Comparison of ENCODE assay signal across 16 cellular contexts in genomic region chr3:69691860-69692259, GRCh38. TPM values are rescaled to one million over a fixed set of nuclear protein-coding genes. Genes with fewer than 3 reads are reported as not detected.
"Had no signal": no experiment of that assay in that cellular context is flagged by ENCODE, and none has a peak within 500 bp of the region (broad histone marks: within the 10 kb centered on the region; RNA-seq: fewer than 3 reads in every experiment).

No MANE protein-coding gene starts in this region.

- DNase-seq: activated CD4-positive, alpha-beta T cell treated with anti-CD3 and anti-CD28 coated beads for 4 hours; activated CD8-positive, alpha-beta memory T cell treated with anti-CD3 and anti-CD28 coated beads, Interleukin-2, amount 50 U/mL, for 4 hours; activated CD8-positive, alpha-beta T cell treated with anti-CD3 and anti-CD28 coated beads for 36 hours; activated effector memory CD4-positive, alpha-beta T cell treated with anti-CD3 and anti-CD28 coated beads, Interleukin-2, amount 50 U/mL, for 16 hours; activated T-cell treated with anti-CD3 and anti-CD28 coated beads, Interleukin-2, amount 50 U/mL, for 48 hours; effector memory CD4-positive, alpha-beta T cell; left ventricle myocardium inferior; naive thymus-derived CD4-positive, alpha-beta T cell; stimulated activated CD4-positive, alpha-beta T cell treated with anti-CD3 and anti-CD28 coated beads, Interleukin-4, amount 100 ng/mL, for 4 hours; stimulated activated CD8-positive, alpha-beta memory T cell treated with anti-CD3 and anti-CD28 coated beads, Interleukin-4, amount 100 ng/mL, for 48 hours; stimulated activated naive CD4-positive, alpha-beta T cell treated with Interleukin-2 at 50 U/mL for 16 hours had no signal

- ATAC-seq: activated CD8-positive, alpha-beta T cell treated with anti-CD3 and anti-CD28 coated beads for 36 hours; naive thymus-derived CD4-positive, alpha-beta T cell had no signal

- H3K27me3 ChIP-seq: body of pancreas, hepatocyte had no signal

- H3K79me2 ChIP-seq: hepatocyte, parathyroid adenoma had no signal

- H3K9ac ChIP-seq: parathyroid adenoma had no signal

- H3K27ac ChIP-seq: body of pancreas, hepatocyte, left ventricle myocardium inferior, parathyroid adenoma had no signal

- FAIRE-seq: TTC549 had no signal

- H3K9me3 ChIP-seq: body of pancreas, left ventricle myocardium inferior, mucosa of descending colon had no signal

- H3K4me3 ChIP-seq: body of pancreas, hepatocyte, left ventricle myocardium inferior, mucosa of descending colon had no signal

- H3K4me1 ChIP-seq: body of pancreas had no signal

- H3K36me3 ChIP-seq: left ventricle myocardium inferior had no signal

- H2AFZ ChIP-seq: hepatocyte, parathyroid adenoma had no signal

RNA-seq across cellular contexts. Expression of gene MITF, which starts 47.4 kb away (rescaled TPM):
- total RNA-seq: activated CD8-positive, alpha-beta T cell treated with anti-CD3 and anti-CD28 coated beads for 36 hours had no signal
- polyA plus RNA-seq: naive thymus-derived CD4-positive, alpha-beta T cell had no signal
